1 cellular context compared by ENCODE assay signal in genomic region chr6:128964233-128964755, GRCh38.
TF ChIP-seq lines count a peak whose summit lies in the region.

No MANE protein-coding gene starts in this region.

TF ChIP-seq in GM23338, 12 proteins besides CTCF, POLR2A, EP300 and RAD21 (continued from another document):
- no peak for TF ChIP-seq ZNF462 (CRISPR knock-in tag; IDR thresholded peaks at IDR 0.05)
- TF ChIP-seq EZH2phosphoT487 (IDR thresholded peaks at IDR 0.05; ENCODE audit: unreplicated experiment) = no peak
- no peak for TF ChIP-seq NANOG (IDR thresholded peaks at IDR 0.05; ENCODE audit: borderline replicate concordance)
- TF ChIP-seq ZNF114 (CRISPR knock-in tag; IDR thresholded peaks at IDR 0.05) = no peak
- TF ChIP-seq STAT1 (IDR thresholded peaks at IDR 0.05; ENCODE audit: unreplicated experiment) = no peak
- TF ChIP-seq ETS1 (IDR thresholded peaks at IDR 0.05) = no peak
- TF ChIP-seq REST (IDR thresholded peaks at IDR 0.05; ENCODE audit: unreplicated experiment) = no peak
- TF ChIP-seq ZNF331 (CRISPR knock-in tag; IDR thresholded peaks at IDR 0.05; ENCODE audit: low read depth) = no peak
- TF ChIP-seq JUNB (IDR thresholded peaks at IDR 0.05; ENCODE audit: unreplicated experiment) = no peak
